ENCODE assay signal across 8 cellular contexts in genomic region chr6:119079288-119079809, GRCh38. TPM values are rescaled to one million over a fixed set of nuclear protein-coding genes. Genes with fewer than 3 reads are reported as not detected.
A peak's percentile ranks its signal among the peaks of the same experiment; 100 is the strongest.
DNase-seq lines count a peak whose midpoint lies in the region; ATAC-seq and TF ChIP-seq lines count a peak whose summit lies in the region.

No MANE protein-coding gene starts in this region.

- peaks cover 2% of the 10 kb centered on the region for H3K27me3 ChIP-seq in rectal smooth muscle tissue (ENCODE audit: control insufficient read depth, insufficient read depth, low read length)

- no peak for TF ChIP-seq CTCF in fibroblast of pulmonary artery (IDR thresholded peaks at IDR 0.05; ENCODE audit: low read length, missing control alignments)

- DNase-seq in SHP77 treated with DMSO at 0.1 percent for 48 hours (lab: John Stamatoyannopoulos, UW) (peak; percentile 1), SHP77 (lab: John Stamatoyannopoulos, UW) (no peak), SW480 (ENCODE audit: low spot score) (peak; percentile 13), fibroblast of pulmonary artery (ENCODE audit: low read depth) (peak; percentile 63), sciatic nerve (ENCODE audit: low spot score) (no peak), RPMI8226 (no peak)

- ATAC-seq in sciatic nerve (no peak), GM18502 (IDR thresholded peaks at IDR 0.05; ENCODE audit: poor library complexity, unreplicated experiment) (no peak)

- H3K4me1 ChIP-seq in rectal smooth muscle tissue (ENCODE audit: control insufficient read depth, insufficient read depth, low read length), result peaks cover 3% of the 10 kb centered on the region

- no peaks in the 10 kb centered on the region for H3K36me3 ChIP-seq in rectal smooth muscle tissue (ENCODE audit: control insufficient read depth, insufficient read depth, low read length)

- intact Hi-C loops in sciatic nerve (cut with DNase I), result no loop called here

- peak overlapping the region; percentile 76 for H3K27ac ChIP-seq in rectal smooth muscle tissue (ENCODE audit: low read depth, low read length)

- H3K4me3 ChIP-seq in fibroblast of pulmonary artery (replicated peaks; ENCODE audit: low read depth, low read length), result peak overlapping the region; percentile 61
- H3K4me3 ChIP-seq in rectal smooth muscle tissue (ENCODE audit: low read length), result peak overlapping the region; percentile 94

- peak overlapping the region; percentile 76 for H3K9ac ChIP-seq in rectal smooth muscle tissue (ENCODE audit: low read length)

RNA-seq across cellular contexts. Expression of gene FAM184A, which starts 0.9 kb away (rescaled TPM):
- 7.8 TPM for total RNA-seq in sciatic nerve

Comparison
In these comparisons a context has a peak if more than half of its experiments do, and no peak if none do; other contexts are left out.
1. DNase-seq: peak in SHP77 treated with DMSO at 0.1 percent for 48 hours (single experiment), SW480 (single experiment) and fibroblast of pulmonary artery (single experiment); none in SHP77 (0 of 2), sciatic nerve (single experiment) and RPMI8226 (single experiment).